ENCODE assay signal across 29 cellular contexts in genomic region chr3:54665201-54665600, GRCh38.
"Had no signal": no experiment of that assay in that cellular context is flagged by ENCODE, and none has a peak within 500 bp of the region (broad histone marks: within the 10 kb centered on the region; RNA-seq: fewer than 3 reads in every experiment).

No MANE protein-coding gene starts in this region.

- H3K27me3 Mint-ChIP-seq: stimulated activated naive B cell treated with anti-CD40 and anti-IgM and Interleukin-4, amounts not matched to agents 10 μg/mL and 1 μg/mL and 100 μg/mL, for 72 hours; stimulated activated naive CD8-positive, alpha-beta T cell treated with anti-CD3 and anti-CD28 coated beads, Interleukin-15, amount 100 ng/mL, for 72 hours had no signal

- H3K4me1 Mint-ChIP-seq: stimulated activated effector memory CD8-positive, alpha-beta T cell treated with anti-CD3 and anti-CD28 coated beads, Interleukin-12 subunit alpha, Interleukin-12 subunit beta, amount 100 ng/mL, for 72 hours; stimulated activated memory B cell treated with anti-CD40 and anti-IgM and Interleukin-4, amounts not matched to agents 10 μg/mL and 1 μg/mL and 100 μg/mL, for 72 hours; stimulated activated naive B cell treated with anti-CD40 and anti-IgM and Interleukin-4, amounts not matched to agents 10 μg/mL and 1 μg/mL and 100 μg/mL, for 72 hours; stimulated activated naive CD8-positive, alpha-beta T cell treated with anti-CD3 and anti-CD28 coated beads, Interleukin-15, amount 100 ng/mL, for 72 hours had no signal

- H3K4me3 Mint-ChIP-seq: stimulated activated effector memory CD8-positive, alpha-beta T cell treated with anti-CD3 and anti-CD28 coated beads, Interleukin-12 subunit alpha, Interleukin-12 subunit beta, amount 100 ng/mL, for 72 hours; stimulated activated memory B cell treated with anti-CD40 and anti-IgM and Interleukin-4, amounts not matched to agents 10 μg/mL and 1 μg/mL and 100 μg/mL, for 72 hours; stimulated activated naive B cell treated with anti-CD40 and anti-IgM and Interleukin-4, amounts not matched to agents 10 μg/mL and 1 μg/mL and 100 μg/mL, for 72 hours; stimulated activated naive CD8-positive, alpha-beta T cell treated with anti-CD3 and anti-CD28 coated beads, Interleukin-15, amount 100 ng/mL, for 72 hours; stimulated activated naive CD8-positive, alpha-beta T cell treated with anti-CD3 and anti-CD28 coated beads, Interleukin-15, Interleukin-2, amounts not matched to agents 100 ng/mL and 50 ng/mL, for 24 hours; type B pancreatic cell had no signal

- H3K27ac Mint-ChIP-seq: stimulated activated effector memory CD8-positive, alpha-beta T cell treated with anti-CD3 and anti-CD28 coated beads, Interleukin-12 subunit alpha, Interleukin-12 subunit beta, amount 100 ng/mL, for 72 hours; stimulated activated memory B cell treated with anti-CD40 and anti-IgM and Interleukin-4, amounts not matched to agents 10 μg/mL and 1 μg/mL and 100 μg/mL, for 72 hours; stimulated activated naive B cell treated with anti-CD40 and anti-IgM and Interleukin-4, amounts not matched to agents 10 μg/mL and 1 μg/mL and 100 μg/mL, for 72 hours; stimulated activated naive CD8-positive, alpha-beta T cell treated with anti-CD3 and anti-CD28 coated beads, Interleukin-15, amount 100 ng/mL, for 72 hours; stimulated activated naive CD8-positive, alpha-beta T cell treated with anti-CD3 and anti-CD28 coated beads, Interleukin-15, Interleukin-2, amounts not matched to agents 100 ng/mL and 50 ng/mL, for 24 hours; type B pancreatic cell had no signal

- H3K9me3 ChIP-seq: stomach, suprapubic skin, testis, thoracic aorta, thyroid gland, tibial artery, tibial nerve, transverse colon, upper lobe of left lung, upper lobe of right lung, uterus, vagina had no signal

- H3K9me3 Mint-ChIP-seq: stimulated activated memory B cell treated with anti-CD40 and anti-IgM and Interleukin-4, amounts not matched to agents 10 μg/mL and 1 μg/mL and 100 μg/mL, for 72 hours; stimulated activated naive CD8-positive, alpha-beta T cell treated with anti-CD3 and anti-CD28 coated beads, Interleukin-15, Interleukin-2, amounts not matched to agents 100 ng/mL and 50 ng/mL, for 24 hours had no signal

- H3K4me3 ChIP-seq: stomach, suprapubic skin, testis, thoracic aorta, thyroid gland, tibial artery, tibial nerve, transverse colon, upper lobe of left lung, upper lobe of right lung, uterus, vagina had no signal

- FAIRE-seq: urothelium cell line had no signal

- DNase-seq: stimulated activated CD4-positive, alpha-beta T cell treated with anti-CD3 and anti-CD28 coated beads, Interleukin-2, amount 100 ng/mL, for 48 hours; stimulated activated CD4-positive, alpha-beta T cell treated with anti-CD3 and anti-CD28 coated beads, Interleukin-4, amount 100 ng/mL, for 1 hour; stimulated activated CD4-positive, alpha-beta T cell treated with anti-CD3 and anti-CD28 coated beads, Interleukin-4, amount 100 ng/mL, for 24 hours; stimulated activated CD4-positive, alpha-beta T cell treated with anti-CD3 and anti-CD28 coated beads, Interleukin-4, amount 100 ng/mL, for 4 hours; stimulated activated CD8-positive, alpha-beta memory T cell treated with anti-CD3 and anti-CD28 coated beads, Interleukin-4, amount 100 ng/mL, for 48 hours; stimulated activated naive B cell treated with anti-CD40 and anti-IgM and Interleukin-4, amounts not matched to agents 10 μg/mL and 1 μg/mL and 100 μg/mL, for 72 hours; stimulated activated naive CD4-positive, alpha-beta T cell; stimulated activated naive CD4-positive, alpha-beta T cell treated with Interleukin-2 at 50 U/mL for 16 hours; stimulated activated naive CD8-positive, alpha-beta T cell treated with anti-CD3 and anti-CD28 coated beads, Interleukin-15, amount 100 ng/mL, for 72 hours; stimulated activated naive CD8-positive, alpha-beta T cell treated with anti-CD3 and anti-CD28 coated beads, Interleukin-15, Interleukin-2, amounts not matched to agents 100 U/mL and 50 U/mL, for 24 hours; stomach; substantia nigra; testis; thyroid gland; tibial artery; transverse colon; trophoblast cell; upper lobe of left lung; upper lobe of right lung; uterus had no signal

- H3K36me3 ChIP-seq: stomach, suprapubic skin, thoracic aorta, thyroid gland, tibial artery, tibial nerve, transverse colon, upper lobe of left lung, upper lobe of right lung, uterus, vagina had no signal

- H3K27ac ChIP-seq: stomach, suprapubic skin, testis, thoracic aorta, thyroid gland, tibial artery, transverse colon, upper lobe of left lung, upper lobe of right lung, uterus, vagina had no signal

- H3K36me3 Mint-ChIP-seq: stimulated activated effector memory CD8-positive, alpha-beta T cell treated with anti-CD3 and anti-CD28 coated beads, Interleukin-12 subunit alpha, Interleukin-12 subunit beta, amount 100 ng/mL, for 72 hours; stimulated activated memory B cell treated with anti-CD40 and anti-IgM and Interleukin-4, amounts not matched to agents 10 μg/mL and 1 μg/mL and 100 μg/mL, for 72 hours; stimulated activated naive B cell treated with anti-CD40 and anti-IgM and Interleukin-4, amounts not matched to agents 10 μg/mL and 1 μg/mL and 100 μg/mL, for 72 hours; type B pancreatic cell had no signal

- H3K4me1 ChIP-seq: stomach, thyroid gland, upper lobe of left lung, upper lobe of right lung, uterus had no signal

- H3K27me3 ChIP-seq: stomach, suprapubic skin, testis, thyroid gland, tibial artery, tibial nerve, transverse colon, upper lobe of left lung, upper lobe of right lung, uterus, vagina had no signal
